14 cellular contexts compared by ENCODE assay signal in the genomic region with DNA sequence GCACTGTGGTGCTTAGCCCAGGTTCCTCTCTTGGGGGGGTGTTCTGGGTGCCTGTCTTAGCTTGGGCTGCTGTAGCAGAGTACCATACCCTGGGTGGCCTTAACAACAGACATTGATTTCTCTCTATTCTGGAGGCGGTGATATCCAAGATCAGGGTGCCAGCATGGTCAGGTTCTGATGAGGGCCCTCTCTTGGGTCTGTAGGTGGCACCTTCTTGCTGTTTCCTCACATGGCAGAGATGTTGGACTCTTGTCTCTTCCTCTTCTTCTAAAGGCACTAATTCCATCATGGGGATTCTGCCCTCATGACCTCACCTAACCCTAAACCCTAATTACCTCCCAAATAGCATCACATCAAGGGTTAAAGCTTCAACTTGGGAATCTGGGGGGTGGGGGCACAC. TPM values are rescaled to one million over a fixed set of nuclear protein-coding genes. Genes with fewer than 3 reads are reported as not detected.
A peak's percentile ranks its signal among the peaks of the same experiment; 100 is the strongest.
DNase-seq lines count a peak whose midpoint lies in the region; ATAC-seq and TF ChIP-seq lines count a peak whose summit lies in the region.
"Had no signal": no experiment of that assay in that cellular context is flagged by ENCODE, and none has a peak within 500 bp of the region (broad histone marks: within the 10 kb centered on the region; RNA-seq: fewer than 3 reads in every experiment).

No MANE protein-coding gene starts in this region.

- no peak for TF ChIP-seq RAD21 in SK-N-SH (IDR thresholded peaks at IDR 0.05; ENCODE audit: low read length)

- peak overlapping the region in 1 of 3 donors; percentile 26 for H3K27ac Mint-ChIP-seq in CD4-positive, CD25-positive, alpha-beta regulatory T cell
- H3K27ac Mint-ChIP-seq in endodermal cell = no peak overlapping the region

- H3K36me3 ChIP-seq in CD4-positive, CD25-positive, alpha-beta regulatory T cell (ENCODE audit: control insufficient read depth, insufficient read depth, low read length) = no peaks in the 10 kb centered on the region
- H3K36me3 ChIP-seq in endodermal cell (ENCODE audit: control insufficient read depth, insufficient read depth, low read length) (no peaks in the 10 kb centered on the region), SK-N-SH (replicated peaks in 1 of 2; ENCODE audit: control insufficient read depth in 1 of 2, insufficient read depth in 2 of 2, low read length in 1 of 2) (no peaks in the 10 kb centered on the region)

- no peak overlapping the region for H3K4me2 ChIP-seq in SK-N-SH

- no peaks in the 10 kb centered on the region for H3K36me3 Mint-ChIP-seq in CD4-positive, CD25-positive, alpha-beta regulatory T cell
- no peaks in the 10 kb centered on the region for H3K36me3 Mint-ChIP-seq in endodermal cell (ENCODE audit: low read depth)

- 90 to 100% methylated on average over 1 of the region's 1 CpG for WGBS in endodermal cell (ENCODE audit: insufficient coverage in 1 of 2, insufficient read length in 1 of 2), 2 experiments
- WGBS in SK-N-SH (ENCODE audit: low lambda C conversion rate) = 38% methylated on average over 1 of the region's 1 CpG

- H3K9me2 ChIP-seq in SK-N-SH = no peaks in the 10 kb centered on the region

- no peak overlapping the region for H3K4me3 ChIP-seq in CD4-positive, CD25-positive, alpha-beta regulatory T cell (ENCODE audit: low read depth, low read length)
- H3K4me3 ChIP-seq in GM12875 (ENCODE audit: low read depth, low read length) (no peak overlapping the region), endodermal cell (ENCODE audit: low read length) (no peak overlapping the region), SK-N-SH (ENCODE audit: low read depth in 2 of 2, low read length in 1 of 2) (no peak overlapping the region)
- H3K4me3 ChIP-seq: GM23248 had no signal

- no peaks in the 10 kb centered on the region for H4K20me1 ChIP-seq in SK-N-SH (ENCODE audit: insufficient read depth)

- H3K4me1 Mint-ChIP-seq in CD4-positive, CD25-positive, alpha-beta regulatory T cell = peaks cover 0 to 10% (median 8%) of the 10 kb centered on the region in 4 donors
- H3K4me1 Mint-ChIP-seq in endodermal cell = peaks cover 20% of the 10 kb centered on the region

- peaks cover 14% of the 10 kb centered on the region for H3K27me3 Mint-ChIP-seq in CD4-positive, CD25-positive, alpha-beta regulatory T cell
- H3K27me3 Mint-ChIP-seq in endodermal cell (ENCODE audit: insufficient read depth) = peaks cover 63% of the 10 kb centered on the region

- H3K9ac ChIP-seq in endodermal cell (ENCODE audit: extremely low read depth, low read length, poor library complexity, severe bottlenecking) (no peak overlapping the region), SK-N-SH (no peak overlapping the region)
- H3K9ac ChIP-seq: GM23248 had no signal

- H3K27me3 ChIP-seq in CD4-positive, CD25-positive, alpha-beta regulatory T cell (ENCODE audit: control insufficient read depth, insufficient read depth, low read length) = no peaks in the 10 kb centered on the region
- H3K27me3 ChIP-seq in endodermal cell (ENCODE audit: control insufficient read depth, insufficient read depth, low read length, poor library complexity, severe bottlenecking) (peaks cover 57% of the 10 kb centered on the region), SK-N-SH (ENCODE audit: insufficient read depth) (peaks cover 31% of the 10 kb centered on the region)

- H3K4me3 Mint-ChIP-seq in CD4-positive, CD25-positive, alpha-beta regulatory T cell = no peak overlapping the region
- H3K4me3 Mint-ChIP-seq in endodermal cell = no peak overlapping the region

- H3K79me2 ChIP-seq in SK-N-SH (ENCODE audit: insufficient read depth) = no peaks in the 10 kb centered on the region

- CTCF ChIA-PET in SK-N-SH (lab: Yijun Ruan, JAX) (interaction anchor here (0.8 to 3.0 kb wide), 8 partner anchors 8 to 39 kb away, joined by 3 to 10 read pairs (median 4); a partner anchor contains a TSS), HEK293T (lab: Yijun Ruan, JAX) (no interaction called here)

- in situ Hi-C loops in SK-MEL-5 (cut with HindIII; ENCODE audit: low pct_unique_long_range_greater_than_20kb, low sequenced_read_pairs) = no loop called here

- H3K9me3 ChIP-seq in CD4-positive, CD25-positive, alpha-beta regulatory T cell (ENCODE audit: control insufficient read depth in 2 of 2, low read length in 2 of 2) = no peaks in the 10 kb centered on the region
- no peaks in the 10 kb centered on the region for H3K9me3 ChIP-seq in endodermal cell (ENCODE audit: control insufficient read depth, low read length)
- H3K9me3 ChIP-seq in SK-N-SH = no peaks in the 10 kb centered on the region

- TF ChIP-seq CTCF in GM12875 (IDR thresholded peaks at IDR 0.05; ENCODE audit: borderline replicate concordance, insufficient read depth, low read depth, low read length) (0 out of 2 replicates have a peak, but pooled peaks have one; percentile 14), endodermal cell (conservative IDR thresholded peaks at IDR 0.05) (peak; percentile 73), SK-N-SH (IDR thresholded peaks at IDR 0.05) (no peak; the same call in 1 of the 2 replicates)

- POLR2A ChIA-PET in SK-N-SH (lab: Yijun Ruan, JAX) (no interaction called here), HEK293T (lab: Yijun Ruan, JAX) (no interaction called here)

- no peaks in the 10 kb centered on the region for H3F3A ChIP-seq in SK-N-SH (replicated peaks; ENCODE audit: insufficient read depth)

- DNase-seq in CD4-positive, CD25-positive, alpha-beta regulatory T cell = peak in 2 of 3 donors; percentile 23 to 41
- DNase-seq in SK-MEL-5 (ENCODE audit: low read depth, low spot score) = peak; percentile 56
- no peak for DNase-seq in endodermal cell
- no peak for DNase-seq in SK-N-SH
- DNase-seq in HEK293T (ENCODE audit: extremely low spot score) = no peak
- no peak for DNase-seq in NCI-H128 (lab: John Stamatoyannopoulos, UW; ENCODE audit: unreplicated experiment)
- DNase-seq: activated CD4-positive, CD25-positive, alpha-beta regulatory T cell treated with anti-CD3 and anti-CD28 coated beads, Interleukin-2, amount 50 U/mL, for 72 hours; amniotic stem cell; GM23248; NCI-H1436 had no signal

- no peaks in the 10 kb centered on the region for H3K9me3 Mint-ChIP-seq in CD4-positive, CD25-positive, alpha-beta regulatory T cell
- no peaks in the 10 kb centered on the region for H3K9me3 Mint-ChIP-seq in endodermal cell

- H2AFZ ChIP-seq in SK-N-SH (ENCODE audit: low read depth) = no peak overlapping the region
- H2AFZ ChIP-seq: GM23248 had no signal

- no peak overlapping the region for H3K27ac ChIP-seq in CD4-positive, CD25-positive, alpha-beta regulatory T cell (ENCODE audit: insufficient read depth, low read length, poor library complexity, severe bottlenecking)
- no peak overlapping the region for H3K27ac ChIP-seq in endodermal cell (ENCODE audit: low read depth, low read length)
- no peak overlapping the region for H3K27ac ChIP-seq in SK-N-SH (ENCODE audit: low read depth in 2 of 2, low read length in 1 of 2)
- H3K27ac ChIP-seq: GM23248 had no signal

- no peak for TF ChIP-seq EP300 in SK-N-SH (IDR thresholded peaks at IDR 0.05; ENCODE audit: borderline replicate concordance in 1 of 2, low read depth in 1 of 2, low read length in 1 of 2)

- H3K4me1 ChIP-seq in CD4-positive, CD25-positive, alpha-beta regulatory T cell (ENCODE audit: control insufficient read depth, insufficient read depth, low read length, poor library complexity, severe bottlenecking) = no peaks in the 10 kb centered on the region
- H3K4me1 ChIP-seq in endodermal cell (ENCODE audit: control insufficient read depth, insufficient read depth, low read length) (peaks cover 12% of the 10 kb centered on the region), SK-N-SH (ENCODE audit: control insufficient read depth in 1 of 2, insufficient read depth in 2 of 2, low read depth in 1 of 2, low read length in 1 of 2) (peaks cover 0 to 9% of the 10 kb centered on the region in 2 experiments; a peak in 1 of 4 replicates)

- ATAC-seq in CD4-positive, CD25-positive, alpha-beta regulatory T cell (ENCODE audit: low read depth in 2 of 2) = peak; percentile 44 to 55
- no peak for ATAC-seq in GM18909 (IDR thresholded peaks at IDR 0.05; ENCODE audit: poor library complexity, unreplicated experiment)
- ATAC-seq: Panc1 had no signal

TF ChIP-seq in SK-N-SH, 30 proteins besides CTCF, POLR2A, EP300 and RAD21:
- no peak for TF ChIP-seq POLR2AphosphoS5 (IDR thresholded peaks at IDR 0.05; ENCODE audit: low read depth, low read length)

TF ChIP-seq in HEK293T, 16 proteins besides CTCF, POLR2A, EP300 and RAD21 (continues in another document):
- TF ChIP-seq FOXM1 (IDR thresholded peaks at IDR 0.05; ENCODE audit: borderline replicate concordance) = no peak
- no peak for TF ChIP-seq ELF4 (IDR thresholded peaks at IDR 0.05)
- no peak for TF ChIP-seq NFRKB (IDR thresholded peaks at IDR 0.05)
- TF ChIP-seq SP1 (IDR thresholded peaks at IDR 0.05) = no peak
- TF ChIP-seq L3MBTL2 (conservative IDR thresholded peaks at IDR 0.05) = no peak
- no peak for TF ChIP-seq CTBP1 (IDR thresholded peaks at IDR 0.05; ENCODE audit: borderline replicate concordance)
- no peak for TF ChIP-seq FOXA1 (IDR thresholded peaks at IDR 0.05)
- no peak for TF ChIP-seq HDGF (IDR thresholded peaks at IDR 0.05; ENCODE audit: borderline replicate concordance)

RNA-seq across cellular contexts. Expression of a gene that starts 19.9 kb away (rescaled TPM):
- total RNA-seq in CD4-positive, CD25-positive, alpha-beta regulatory T cell = not detected
- polyA plus RNA-seq in CD4-positive, CD25-positive, alpha-beta regulatory T cell = not detected
- not detected in 2 replicates for total RNA-seq in SK-MEL-5 (2014; rRNA removed; shearing (Covaris generic))
- not detected in 2 replicates for polyA plus RNA-seq in SK-MEL-5 (2015; cell fraction: cytosol; rRNA removed)
- 0.16 TPM in 1 of 2 replicates, not detected in the other for polyA plus RNA-seq in SK-MEL-5 (2015; cell fraction: nucleus; rRNA removed)
- total RNA-seq in endodermal cell = not detected
- polyA plus RNA-seq in endodermal cell (2013, experiment 1 of 2) = 0.11 TPM
- polyA plus RNA-seq in endodermal cell (2013, experiment 2 of 2) = not detected
- polyA plus RNA-seq in SK-N-SH (2012; rRNA removed) = not detected in 2 replicates
- polyA plus RNA-seq in SK-N-SH (2012; cell fraction: cytosol; rRNA removed) = not detected in 2 replicates
- polyA plus RNA-seq in SK-N-SH (2012; cell fraction: nucleus; rRNA removed) = not detected in 2 replicates
- total RNA-seq: GM23248, myocyte had no signal

RNA-seq across cellular contexts. Expression of a gene that starts 49.7 kb away (rescaled TPM):
- total RNA-seq in CD4-positive, CD25-positive, alpha-beta regulatory T cell = not detected
- under 1 TPM in 2 of 4 donors, not detected in 2; 0.14 to 0.16 TPM for polyA plus RNA-seq in CD4-positive, CD25-positive, alpha-beta regulatory T cell
- not detected in 2 replicates for total RNA-seq in SK-MEL-5 (2014; rRNA removed; shearing (Covaris generic))
- polyA plus RNA-seq in SK-MEL-5 (2015; cell fraction: cytosol; rRNA removed) = not detected in 2 replicates
- polyA plus RNA-seq in SK-MEL-5 (2015; cell fraction: nucleus; rRNA removed) = not detected in 2 replicates
- 1 to 10 TPM; 3.0 to 3.3 TPM for total RNA-seq in endodermal cell
- 0.85 TPM for polyA plus RNA-seq in endodermal cell (2013, experiment 1 of 2)
- 1.6 TPM for polyA plus RNA-seq in endodermal cell (2013, experiment 2 of 2)
- not detected in 2 replicates for polyA plus RNA-seq in SK-N-SH (2012; rRNA removed)
- not detected in 2 replicates for polyA plus RNA-seq in SK-N-SH (2012; cell fraction: cytosol; rRNA removed)
- not detected in 2 replicates for polyA plus RNA-seq in SK-N-SH (2012; cell fraction: nucleus; rRNA removed)
- total RNA-seq: GM23248 had no signal

Comparison
In these comparisons a context has a peak if more than half of its experiments do, and no peak if none do; other contexts are left out.
1. DNase-seq: peak in CD4-positive, CD25-positive, alpha-beta regulatory T cell (2 of 3) and SK-MEL-5 (single experiment); none in endodermal cell (single experiment), SK-N-SH (single experiment), HEK293T (single experiment) and NCI-H128 (single experiment).